14 cellular contexts compared by ENCODE assay signal in genomic region chr15:89137926-89138325, GRCh38. TPM values are rescaled to one million over a fixed set of nuclear protein-coding genes. Genes with fewer than 3 reads are reported as not detected.
A peak's percentile ranks its signal among the peaks of the same experiment; 100 is the strongest.
DNase-seq lines count a peak whose midpoint lies in the region; ATAC-seq and TF ChIP-seq lines count a peak whose summit lies in the region.
"Had no signal": no experiment of that assay in that cellular context is flagged by ENCODE, and none has a peak within 500 bp of the region (broad histone marks: within the 10 kb centered on the region; RNA-seq: fewer than 3 reads in every experiment).

No MANE protein-coding gene starts in this region.

- peaks cover 3% of the 10 kb centered on the region for H3K36me3 Mint-ChIP-seq in nephron (ENCODE audit: low read depth)
- H3K36me3 Mint-ChIP-seq in activated T-helper 1 cell treated with anti-CD3 and anti-CD28 coated beads, Interleukin-12 subunit alpha, Interleukin-12 subunit beta, Interleukin-2, Interleukin-4 antibody, amounts not matched to agents 30 ng/mL and 10 ng/mL and 1 ng/mL, durations not matched to agents 14 hours and 24 hours and 36 hours (ENCODE audit: low read depth) = peaks cover 16% of the 10 kb centered on the region
- H3K36me3 Mint-ChIP-seq in activated T-helper 17 cell treated with anti-CD3 and anti-CD28 coated beads, Interleukin-2, amount 50 U/mL, for 72 hours (ENCODE audit: low read depth) = peaks cover 35% of the 10 kb centered on the region

- H3K9me3 Mint-ChIP-seq in nephron = no peaks in the 10 kb centered on the region
- no peaks in the 10 kb centered on the region for H3K9me3 Mint-ChIP-seq in activated T-helper 1 cell treated with anti-CD3 and anti-CD28 coated beads, Interleukin-12 subunit alpha, Interleukin-12 subunit beta, Interleukin-2, Interleukin-4 antibody, amounts not matched to agents 30 ng/mL and 10 ng/mL and 1 ng/mL, durations not matched to agents 14 hours and 24 hours and 36 hours
- H3K9me3 Mint-ChIP-seq in activated T-helper 17 cell treated with anti-CD3 and anti-CD28 coated beads, Interleukin-2, amount 50 U/mL, for 72 hours = no peaks in the 10 kb centered on the region
- H3K9me3 Mint-ChIP-seq: activated T-helper 2 cell treated with anti-CD3 and anti-CD28 coated beads, Interferon-gamma antibody, Interleukin-2, Interleukin-4, amounts not matched to agents 10 μg/mL and 5 μg/mL and 100 μg/mL, durations not matched to agents 14 hours and 24 hours and 36 hours; IgD-negative memory B cell; neural crest cell; type B pancreatic cell had no signal

- peak overlapping the region; percentile 78 to 96 (median 95) for H3K27ac Mint-ChIP-seq in nephron
- H3K27ac Mint-ChIP-seq in activated T-helper 1 cell treated with anti-CD3 and anti-CD28 coated beads, Interleukin-12 subunit alpha, Interleukin-12 subunit beta, Interleukin-2, Interleukin-4 antibody, amounts not matched to agents 30 ng/mL and 10 ng/mL and 1 ng/mL, durations not matched to agents 14 hours and 24 hours and 36 hours = no peak overlapping the region
- H3K27ac Mint-ChIP-seq in activated T-helper 17 cell treated with anti-CD3 and anti-CD28 coated beads, Interleukin-2, amount 50 U/mL, for 72 hours = no peak overlapping the region
- H3K27ac Mint-ChIP-seq: activated T-helper 2 cell treated with anti-CD3 and anti-CD28 coated beads, Interferon-gamma antibody, Interleukin-2, Interleukin-4, amounts not matched to agents 10 μg/mL and 5 μg/mL and 100 μg/mL, durations not matched to agents 14 hours and 24 hours and 36 hours; IgD-negative memory B cell; type B pancreatic cell had no signal

- H3K4me1 ChIP-seq in thoracic aorta (ENCODE audit: control insufficient read depth in 1 of 2, low read depth in 2 of 2) = peaks cover 50 to 90% of the 10 kb centered on the region in 2 donors

- no peak overlapping the region for H3K4me3 ChIP-seq in dorsolateral prefrontal cortex
- no peak overlapping the region for H3K4me3 ChIP-seq in thoracic aorta
- H3K4me3 ChIP-seq: BLaER1 had no signal

- H3K27me3 ChIP-seq in dorsolateral prefrontal cortex (no peaks in the 10 kb centered on the region), thoracic aorta (replicated peaks; ENCODE audit: insufficient read depth) (no peaks in the 10 kb centered on the region)
- H3K27me3 ChIP-seq: BLaER1 had no signal

- H3K36me3 ChIP-seq in thoracic aorta = peaks cover 3% of the 10 kb centered on the region

- H3K27ac ChIP-seq in VCaP (peak overlapping the region; percentile 97), dorsolateral prefrontal cortex (peak overlapping the region; percentile 5 to 95 (median 85)), thoracic aorta (peak overlapping the region; percentile 94 to 95)
- H3K27ac ChIP-seq: BLaER1 had no signal

- DNase-seq in dorsolateral prefrontal cortex (no peak), thoracic aorta (ENCODE audit: low spot score) (no peak), dermis blood vessel endothelial cell (no peak)
- no peak for DNase-seq in activated T-helper 1 cell treated with anti-CD3 and anti-CD28 coated beads, Interleukin-12 subunit alpha, Interleukin-12 subunit beta, Interleukin-2, Interleukin-4 antibody, amounts not matched to agents 30 ng/mL and 10 ng/mL and 1 ng/mL, durations not matched to agents 14 hours and 24 hours and 36 hours (ENCODE audit: low spot score)
- DNase-seq: activated CD4-positive, alpha-beta T cell treated with anti-CD3 and anti-CD28 coated beads, Interleukin-2, amount 50 U/mL, for 48 hours; stimulated activated CD4-positive, alpha-beta T cell treated with anti-CD3 and anti-CD28 coated beads, Interleukin-12 subunit alpha, Interleukin-12 subunit beta, amount 100 ng/mL, for 4 hours had no signal

- H3K4me1 Mint-ChIP-seq in nephron = peaks cover 56% of the 10 kb centered on the region
- H3K4me1 Mint-ChIP-seq in activated T-helper 1 cell treated with anti-CD3 and anti-CD28 coated beads, Interleukin-12 subunit alpha, Interleukin-12 subunit beta, Interleukin-2, Interleukin-4 antibody, amounts not matched to agents 30 ng/mL and 10 ng/mL and 1 ng/mL, durations not matched to agents 14 hours and 24 hours and 36 hours (ENCODE audit: low read depth) = peaks cover 51% of the 10 kb centered on the region
- peaks cover 12% of the 10 kb centered on the region for H3K4me1 Mint-ChIP-seq in activated T-helper 17 cell treated with anti-CD3 and anti-CD28 coated beads, Interleukin-2, amount 50 U/mL, for 72 hours

- TF ChIP-seq CTCF in VCaP (conservative IDR thresholded peaks at IDR 0.05) (no peak), dorsolateral prefrontal cortex (IDR thresholded peaks at IDR 0.05 in 54 of 56, conservative IDR thresholded peaks at IDR 0.05 in 2 of 56; ENCODE audit: low read depth in 1 of 56, partially characterized antibody in 56 of 56) (no peak), nephron (IDR thresholded peaks at IDR 0.05; ENCODE audit: unreplicated experiment in 3 of 3) (no peak), thoracic aorta (IDR thresholded peaks at IDR 0.05) (no peak)

- ATAC-seq in thoracic aorta (ENCODE audit: insufficient number of reproducible peaks, low FRiP score, low read depth) = no peak
- ATAC-seq in activated T-helper 17 cell treated with anti-CD3 and anti-CD28 coated beads, Interleukin-2, amount 50 U/mL, for 72 hours (replicated peaks) = no peak

- no peaks in the 10 kb centered on the region for H3K9me3 ChIP-seq in thoracic aorta
- H3K9me3 ChIP-seq: BLaER1 had no signal

- intact Hi-C loops in dorsolateral prefrontal cortex (cut with DNase I) = loop anchor here in 1 of 2 donors (2.0 to 5.0 kb wide), 2 partner anchors 39 to 46 kb away; no protein-coding TSS in a partner anchor
- intact Hi-C loops in activated T-helper 1 cell treated with anti-CD3 and anti-CD28 coated beads, Interleukin-12 subunit alpha, Interleukin-12 subunit beta, Interleukin-2, Interleukin-4 antibody, amounts not matched to agents 30 ng/mL and 10 ng/mL and 1 ng/mL, durations not matched to agents 14 hours and 24 hours and 36 hours (cut with micrococcal nuclease) = no loop called here

- H3K27me3 Mint-ChIP-seq in nephron (ENCODE audit: low read depth) = no peaks in the 10 kb centered on the region
- H3K27me3 Mint-ChIP-seq in activated T-helper 1 cell treated with anti-CD3 and anti-CD28 coated beads, Interleukin-12 subunit alpha, Interleukin-12 subunit beta, Interleukin-2, Interleukin-4 antibody, amounts not matched to agents 30 ng/mL and 10 ng/mL and 1 ng/mL, durations not matched to agents 14 hours and 24 hours and 36 hours (ENCODE audit: insufficient read depth) = no peaks in the 10 kb centered on the region
- H3K27me3 Mint-ChIP-seq in activated T-helper 17 cell treated with anti-CD3 and anti-CD28 coated beads, Interleukin-2, amount 50 U/mL, for 72 hours = no peaks in the 10 kb centered on the region
- H3K27me3 Mint-ChIP-seq: IgD-negative memory B cell, type B pancreatic cell had no signal

- H3K4me3 Mint-ChIP-seq in nephron = no peak overlapping the region
- no peak overlapping the region for H3K4me3 Mint-ChIP-seq in activated T-helper 1 cell treated with anti-CD3 and anti-CD28 coated beads, Interleukin-12 subunit alpha, Interleukin-12 subunit beta, Interleukin-2, Interleukin-4 antibody, amounts not matched to agents 30 ng/mL and 10 ng/mL and 1 ng/mL, durations not matched to agents 14 hours and 24 hours and 36 hours
- no peak overlapping the region for H3K4me3 Mint-ChIP-seq in activated T-helper 17 cell treated with anti-CD3 and anti-CD28 coated beads, Interleukin-2, amount 50 U/mL, for 72 hours
- H3K4me3 Mint-ChIP-seq: IgD-negative memory B cell, neural crest cell, type B pancreatic cell had no signal

RNA-seq across cellular contexts. Expression of gene ABHD2, which starts 49.7 kb away (rescaled TPM):
- total RNA-seq in dorsolateral prefrontal cortex = 100 to 1,000 TPM in 119 of 120 experiments, 10 to 100 TPM in 1; 89.8 to 236 (median 169) TPM
- total RNA-seq in thoracic aorta = 100 to 1,000 TPM; 177 to 283 TPM
- total RNA-seq in activated T-helper 1 cell treated with anti-CD3 and anti-CD28 coated beads, Interleukin-12 subunit alpha, Interleukin-12 subunit beta, Interleukin-2, Interleukin-4 antibody, amounts not matched to agents 30 ng/mL and 10 ng/mL and 1 ng/mL, durations not matched to agents 14 hours and 24 hours and 36 hours = 66.5 and 66.7 TPM in 2 replicates
- total RNA-seq in dermis blood vessel endothelial cell = 51.7 and 75.6 TPM in 2 replicates
- total RNA-seq in activated T-helper 17 cell treated with anti-CD3 and anti-CD28 coated beads, Interleukin-2, amount 50 U/mL, for 72 hours = 10 to 100 TPM; 40.1 to 47.7 TPM

Comparison
In these comparisons a context has a peak if more than half of its experiments do, and no peak if none do; other contexts are left out.
1. H3K27ac Mint-ChIP-seq: peak in nephron (3 of 3); none in activated T-helper 1 cell treated with anti-CD3 and anti-CD28 coated beads, Interleukin-12 subunit alpha, Interleukin-12 subunit beta, Interleukin-2, Interleukin-4 antibody, amounts not matched to agents 30 ng/mL and 10 ng/mL and 1 ng/mL, durations not matched to agents 14 hours and 24 hours and 36 hours (single experiment) and activated T-helper 17 cell treated with anti-CD3 and anti-CD28 coated beads, Interleukin-2, amount 50 U/mL, for 72 hours (single experiment).
2. Peak in every context shown above with its lines, with median percentiles within 50 percentile points of each other: H3K27ac ChIP-seq.